ENCODE assay signal across 1 cellular context in genomic region chr6:33672808-33673207, GRCh38.
TF ChIP-seq lines count a peak whose summit lies in the region.

No MANE protein-coding gene starts in this region.

TF ChIP-seq in HCT116, 20 proteins besides CTCF, POLR2A, EP300 and RAD21 (continued from another document):
- TF ChIP-seq ZBTB33 (IDR thresholded peaks at IDR 0.05; ENCODE audit: extremely low read depth, insufficient replicate concordance, low read length) (no peak), ELF1 (IDR thresholded peaks at IDR 0.05; ENCODE audit: borderline replicate concordance, low read depth) (no peak), ZFX (IDR thresholded peaks at IDR 0.05) (no peak), EZH2 (IDR thresholded peaks at IDR 0.05) (no peak), CBX3 (IDR thresholded peaks at IDR 0.05; ENCODE audit: low read depth) (no peak)
